In genomic region chr5:125409496-125410351, GRCh38 we compare ENCODE assay signal across 9 cellular contexts.
DNase-seq lines count a peak whose midpoint lies in the region; ATAC-seq and TF ChIP-seq lines count a peak whose summit lies in the region.
"Had no signal": no experiment of that assay in that cellular context is flagged by ENCODE, and none has a peak within 500 bp of the region (broad histone marks: within the 10 kb centered on the region; RNA-seq: fewer than 3 reads in every experiment).

No MANE protein-coding gene starts in this region.

- H2AFZ ChIP-seq in SK-N-SH (ENCODE audit: low read depth): peak overlapping the region; percentile 36; the same call in 1 of the 2 replicates

- H3K4me1 ChIP-seq in SK-N-SH (ENCODE audit: control insufficient read depth in 1 of 2, insufficient read depth in 2 of 2, low read depth in 1 of 2, low read length in 1 of 2) (peaks cover 51 to 57% of the 10 kb centered on the region in 2 experiments), suprapubic skin (peaks cover 47% of the 10 kb centered on the region)

- TF ChIP-seq POLR2A in suprapubic skin (IDR thresholded peaks at IDR 0.05): no peak

- H3K36me3 Mint-ChIP-seq in glutamatergic neuron (ENCODE audit: unreplicated experiment) (peaks cover 4% of the 10 kb centered on the region), T-helper 17 cell (ENCODE audit: low read depth) (no peaks in the 10 kb centered on the region)

- no peaks in the 10 kb centered on the region for H3K79me2 ChIP-seq in SK-N-SH (ENCODE audit: insufficient read depth)

- H3K9me3 ChIP-seq in SK-N-SH (no peaks in the 10 kb centered on the region), suprapubic skin (no peaks in the 10 kb centered on the region), T-helper 17 cell (ENCODE audit: control insufficient read depth, low read length, poor library complexity, severe bottlenecking) (no peaks in the 10 kb centered on the region)

- no peaks in the 10 kb centered on the region for H3K9me2 ChIP-seq in SK-N-SH

- H3K36me3 ChIP-seq in SK-N-SH (replicated peaks in 1 of 2; ENCODE audit: control insufficient read depth in 1 of 2, insufficient read depth in 2 of 2, low read length in 1 of 2) (no peaks in the 10 kb centered on the region), suprapubic skin (no peaks in the 10 kb centered on the region)

- no peaks in the 10 kb centered on the region for H4K20me1 ChIP-seq in SK-N-SH (ENCODE audit: insufficient read depth)

- TF ChIP-seq EP300 in SK-N-SH (IDR thresholded peaks at IDR 0.05; ENCODE audit: borderline replicate concordance in 1 of 2, low read depth in 1 of 2, low read length in 1 of 2) (peak; percentile 57 to 93), suprapubic skin (IDR thresholded peaks at IDR 0.05) (no peak)

- TF ChIP-seq RAD21 in SK-N-SH (IDR thresholded peaks at IDR 0.05; ENCODE audit: low read length): peak; percentile 52

- H3K27ac ChIP-seq in SK-N-SH (ENCODE audit: low read depth in 2 of 2, low read length in 1 of 2) (peak overlapping the region; percentile 93 to 98), suprapubic skin (peak overlapping the region; percentile 3)

- H3K4me3 Mint-ChIP-seq in glutamatergic neuron (ENCODE audit: unreplicated experiment): peak overlapping the region; percentile 55
- H3K4me3 Mint-ChIP-seq in T-helper 17 cell: no peak overlapping the region

- H3K4me2 ChIP-seq in SK-N-SH: peak overlapping the region; percentile 72

- H3K4me1 Mint-ChIP-seq in glutamatergic neuron (ENCODE audit: low read depth, unreplicated experiment) (peaks cover 65% of the 10 kb centered on the region), T-helper 17 cell (no peaks in the 10 kb centered on the region)

- H3K4me3 ChIP-seq in SK-N-SH (ENCODE audit: low read depth in 2 of 2, low read length in 1 of 2): peak overlapping the region in 1 of 2 experiments; percentile 29; a peak in 3 of 4 replicates
- H3K4me3 ChIP-seq in suprapubic skin: no peak overlapping the region
- H3K4me3 ChIP-seq: lung had no signal

- CTCF ChIA-PET in SK-N-SH (lab: Yijun Ruan, JAX): interaction anchor here (1.0 to 2.3 kb wide), 10 partner anchors 37 to 751 kb away, joined by 3 to 8 read pairs (median 5); no protein-coding TSS in a partner anchor

- peaks cover 50% of the 10 kb centered on the region for H3F3A ChIP-seq in SK-N-SH (replicated peaks; ENCODE audit: insufficient read depth)

- TF ChIP-seq CTCF in SK-N-SH (IDR thresholded peaks at IDR 0.05) (no peak), glutamatergic neuron (IDR thresholded peaks at IDR 0.05; ENCODE audit: partially characterized antibody, unreplicated experiment) (no peak), suprapubic skin (IDR thresholded peaks at IDR 0.05) (no peak)

- H3K9me3 Mint-ChIP-seq in glutamatergic neuron (ENCODE audit: unreplicated experiment): peaks cover 13% of the 10 kb centered on the region

- ATAC-seq in T-helper 17 cell: no peak
- ATAC-seq in GM21360 (IDR thresholded peaks at IDR 0.05; ENCODE audit: unreplicated experiment): no peak
- ATAC-seq in HG03439 (IDR thresholded peaks at IDR 0.05; ENCODE audit: unreplicated experiment): no peak

- WGBS in SK-N-SH (ENCODE audit: low lambda C conversion rate): 15% methylated on average over 11 of the region's 11 CpGs
- 75% methylated on average over 11 of the region's 11 CpGs for WGBS in suprapubic skin

- POLR2A ChIA-PET in SK-N-SH (lab: Yijun Ruan, JAX): interaction anchor here (0.8 to 7.1 kb wide), 17 partner anchors 36 to 671 kb away, joined by 4 to 64 read pairs (median 7); partner anchors contain the start of gene ZNF608

- H3K27me3 ChIP-seq in SK-N-SH (ENCODE audit: insufficient read depth): no peaks in the 10 kb centered on the region
- H3K27me3 ChIP-seq in suprapubic skin: no peaks in the 10 kb centered on the region

- H3K9ac ChIP-seq in SK-N-SH: peak overlapping the region; percentile 58

- peaks cover 9% of the 10 kb centered on the region for H3K27me3 Mint-ChIP-seq in glutamatergic neuron (ENCODE audit: unreplicated experiment)
- no peaks in the 10 kb centered on the region for H3K27me3 Mint-ChIP-seq in T-helper 17 cell

- DNase-seq in M059J (ENCODE audit: low read depth) (peak; percentile 62), SK-N-SH (no peak), glutamatergic neuron (no peak), suprapubic skin (ENCODE audit: low spot score in 2 of 2) (no peak), T-helper 17 cell (no peak)
- DNase-seq in activated CD4-positive, alpha-beta T cell treated with anti-CD3 and anti-CD28 coated beads for 1 hour: no peak

- H3K27ac Mint-ChIP-seq in glutamatergic neuron (ENCODE audit: unreplicated experiment): peak overlapping the region; percentile 94
- no peak overlapping the region for H3K27ac Mint-ChIP-seq in T-helper 17 cell

TF ChIP-seq in SK-N-SH, 30 proteins besides CTCF, POLR2A, EP300 and RAD21 (continues in another document):
- TF ChIP-seq FOXJ3 (CRISPR knock-in tag; IDR thresholded peaks at IDR 0.05) (peak; percentile 66), USF2 (IDR thresholded peaks at IDR 0.05; ENCODE audit: borderline replicate concordance, low read depth, low read length) (no peak), MXI1 (IDR thresholded peaks at IDR 0.05; ENCODE audit: low read depth, low read length) (peak; percentile 8; the same call in 1 of the 2 replicates), SIN3A (IDR thresholded peaks at IDR 0.05; ENCODE audit: borderline replicate concordance, low read depth, low read length) (no peak), FOSL2 (IDR thresholded peaks at IDR 0.05; ENCODE audit: borderline replicate concordance, low read depth) (no peak; the same call in 1 of the 2 replicates), PBX3 (IDR thresholded peaks at IDR 0.05) (peak; percentile 78), RCOR1 (IDR thresholded peaks at IDR 0.05; ENCODE audit: low read length) (peak; percentile 69; the same call in 1 of the 2 replicates), TAF1 (IDR thresholded peaks at IDR 0.05; ENCODE audit: borderline replicate concordance, low read depth, low read length) (no peak), CHD2 (IDR thresholded peaks at IDR 0.05; ENCODE audit: low read length, partially characterized antibody) (peak; percentile 16), RXRA (IDR thresholded peaks at IDR 0.05; ENCODE audit: borderline replicate concordance, low read depth) (peak; percentile 23; the same call in 1 of the 2 replicates), MEF2A (IDR thresholded peaks at IDR 0.05; ENCODE audit: borderline replicate concordance, low read depth) (no peak), SMC3 (IDR thresholded peaks at IDR 0.05; ENCODE audit: low read depth, low read length) (no peak; the same call in 1 of the 2 replicates), USF1 (IDR thresholded peaks at IDR 0.05; ENCODE audit: borderline replicate concordance, low read depth) (no peak), REST (IDR thresholded peaks at IDR 0.05; ENCODE audit: low read depth, low read length) (no peak), ELF1 (IDR thresholded peaks at IDR 0.05) (no peak), RFX5 (IDR thresholded peaks at IDR 0.05; ENCODE audit: low read length) (peak; percentile 36; the same call in 1 of the 2 replicates), TCF12 (IDR thresholded peaks at IDR 0.05) (peak; percentile 62)
